Comparison of ENCODE assay signal across 17 cellular contexts in the genomic region with DNA sequence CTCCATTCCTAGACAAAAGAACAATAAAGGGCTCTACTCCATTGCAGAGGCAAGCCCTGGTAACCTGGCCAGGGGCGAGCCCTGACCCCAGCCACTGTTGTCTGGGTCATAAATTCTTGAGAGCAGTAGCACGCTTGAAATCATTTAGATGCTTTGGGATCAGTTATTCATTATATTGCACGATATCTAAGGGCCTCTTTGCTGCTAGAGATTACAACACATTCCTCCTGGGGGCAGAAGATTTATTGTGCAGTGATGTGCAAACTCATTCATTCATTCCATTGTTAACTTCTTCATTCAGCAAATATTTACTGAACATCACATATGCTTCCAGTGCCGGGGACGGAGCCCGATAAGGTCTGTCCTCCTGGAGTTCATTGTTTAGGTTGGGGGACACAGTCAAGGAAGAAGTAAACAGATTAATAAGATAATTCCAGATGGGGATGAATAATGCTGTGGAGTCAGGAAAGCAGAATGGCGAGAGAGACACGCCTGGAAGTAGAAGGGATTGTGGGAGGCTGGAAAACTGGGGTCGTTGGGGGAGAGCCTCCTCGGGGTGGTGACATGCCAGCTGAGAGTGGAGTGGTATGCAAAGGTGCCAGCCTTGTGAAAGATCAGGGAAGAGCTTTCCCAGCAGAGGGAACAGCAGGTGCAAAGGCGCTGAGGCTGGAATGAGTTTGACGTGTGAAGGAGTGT. TPM values are rescaled to one million over a fixed set of nuclear protein-coding genes. Genes with fewer than 3 reads are reported as not detected.
DNase-seq lines count a peak whose midpoint lies in the region; ATAC-seq and TF ChIP-seq lines count a peak whose summit lies in the region.
"Had no signal": no experiment of that assay in that cellular context is flagged by ENCODE, and none has a peak within 500 bp of the region (broad histone marks: within the 10 kb centered on the region; RNA-seq: fewer than 3 reads in every experiment).

No MANE protein-coding gene starts in this region.

- dilution Hi-C loops in mammary epithelial cell (cut with HindIII; ENCODE audit: low sequenced_read_pairs): no loop called here

- no peaks in the 10 kb centered on the region for H3K9me3 Mint-ChIP-seq in MCF 10A (ENCODE audit: unreplicated experiment)
- no peaks in the 10 kb centered on the region for H3K9me3 Mint-ChIP-seq in activated T-helper 17 cell treated with anti-CD3 and anti-CD28 coated beads, Interleukin-2, amount 50 U/mL, for 72 hours
- no peaks in the 10 kb centered on the region for H3K9me3 Mint-ChIP-seq in activated CD4-positive, alpha-beta memory T cell treated with anti-CD3 and anti-CD28 coated beads for 36 hours
- H3K9me3 Mint-ChIP-seq: CD8-positive, alpha-beta memory T cell; IgD-negative memory B cell had no signal

- POLR2A ChIA-PET in MCF 10A (lab: Yijun Ruan, JAX): no interaction called here
- POLR2A ChIA-PET in activated CD4-positive, alpha-beta memory T cell treated with anti-CD3 and anti-CD28 coated beads for 36 hours (lab: Charles Lee): no interaction called here

- CTCF ChIA-PET in MCF 10A (lab: Yijun Ruan, JAX): interaction anchor here (0.7 kb wide), 1 partner anchor 8 kb away, joined by 3 read pairs; no protein-coding TSS in a partner anchor
- CTCF ChIA-PET in mammary epithelial cell (lab: Charles Lee; ENCODE audit: low non-redundant PET): no interaction called here
- CTCF ChIA-PET in activated CD4-positive, alpha-beta memory T cell treated with anti-CD3 and anti-CD28 coated beads for 36 hours (lab: Charles Lee): no interaction called here

- H3K4me1 Mint-ChIP-seq in MCF 10A (ENCODE audit: insufficient read depth, unreplicated experiment): no peaks in the 10 kb centered on the region
- H3K4me1 Mint-ChIP-seq in activated T-helper 17 cell treated with anti-CD3 and anti-CD28 coated beads, Interleukin-2, amount 50 U/mL, for 72 hours: no peaks in the 10 kb centered on the region
- H3K4me1 Mint-ChIP-seq in activated CD4-positive, alpha-beta memory T cell treated with anti-CD3 and anti-CD28 coated beads for 36 hours (ENCODE audit: low read depth): no peaks in the 10 kb centered on the region

- H3K9ac ChIP-seq in mammary epithelial cell (ENCODE audit: insufficient read depth, low read length): no peak overlapping the region
- peak overlapping the region; percentile 6 to 14 for H3K9ac ChIP-seq in mucosa of rectum (ENCODE audit: low read depth in 1 of 2, low read length in 2 of 2)

- H3K27me3 ChIP-seq in mammary epithelial cell (ENCODE audit: insufficient read depth, low read length) (no peaks in the 10 kb centered on the region), mucosa of rectum (ENCODE audit: control insufficient read depth in 2 of 2, insufficient read depth in 2 of 2, low read length in 2 of 2) (no peaks in the 10 kb centered on the region)
- H3K27me3 ChIP-seq: tibial artery had no signal

- H3K4me2 ChIP-seq in mammary epithelial cell (ENCODE audit: insufficient read depth, low read depth, low read length): no peak overlapping the region

- no peak for ATAC-seq in activated T-helper 17 cell treated with anti-CD3 and anti-CD28 coated beads, Interleukin-2, amount 50 U/mL, for 72 hours (replicated peaks)

- TF ChIP-seq CTCF in MCF 10A (IDR thresholded peaks at IDR 0.05; ENCODE audit: unreplicated experiment): no peak
- no peak for TF ChIP-seq CTCF in mammary epithelial cell (conservative IDR thresholded peaks at IDR 0.05 in 1 of 2, IDR thresholded peaks at IDR 0.05 in 1 of 2; ENCODE audit: extremely low read depth in 1 of 2, insufficient read depth in 1 of 2, low read depth in 1 of 2, low read length in 2 of 2)

- DNase-seq in MCF 10A (ENCODE audit: unreplicated experiment): no peak
- DNase-seq in mammary epithelial cell: no peak
- DNase-seq in SW480 (ENCODE audit: low spot score): peak; percentile 41
- no peak for DNase-seq in cardiac septum (ENCODE audit: low spot score)
- DNase-seq in anterior cingulate cortex (lab: John Stamatoyannopoulos, UW): no peak
- DNase-seq in activated CD4-positive, alpha-beta memory T cell treated with anti-CD3 and anti-CD28 coated beads for 36 hours: no peak
- DNase-seq: CD8-positive, alpha-beta memory T cell; erythroblast; islet precursor cell had no signal

- H3K27ac ChIP-seq in mammary epithelial cell (ENCODE audit: insufficient read depth, low read depth, low read length): no peak overlapping the region
- H3K27ac ChIP-seq in mucosa of rectum (ENCODE audit: low read depth in 2 of 2, low read length in 2 of 2): peak overlapping the region; percentile 77 to 78
- H3K27ac ChIP-seq: coronary artery, tibial artery had no signal

- H3K4me3 ChIP-seq in mammary epithelial cell (replicated peaks in 1 of 3; ENCODE audit: insufficient read depth in 1 of 3, low read depth in 2 of 3, low read length in 3 of 3) (no peak overlapping the region), mucosa of rectum (ENCODE audit: low read length in 2 of 2) (peak overlapping the region; percentile 39 to 44)
- H3K4me3 ChIP-seq: coronary artery, tibial artery had no signal

- H2AFZ ChIP-seq in mammary epithelial cell (ENCODE audit: low read depth, low read length): no peak overlapping the region

- intact Hi-C loops in MCF 10A (cut with micrococcal nuclease): no loop called here
- intact Hi-C loops in mammary epithelial cell (cut with micrococcal nuclease): no loop called here
- intact Hi-C loops in cardiac septum (cut with DNase I): no loop called here
- intact Hi-C loops in activated CD4-positive, alpha-beta memory T cell treated with anti-CD3 and anti-CD28 coated beads for 36 hours (cut with micrococcal nuclease): no loop called here

- H3K4me1 ChIP-seq in mammary epithelial cell (ENCODE audit: insufficient read depth, low read length): peaks cover 5% of the 10 kb centered on the region
- H3K4me1 ChIP-seq in mucosa of rectum (ENCODE audit: control insufficient read depth in 2 of 2, insufficient read depth in 2 of 2, low read length in 2 of 2): peaks cover 29 to 74% of the 10 kb centered on the region in 2 donors
- H3K4me1 ChIP-seq: tibial artery had no signal

- H3K27me3 Mint-ChIP-seq in MCF 10A (ENCODE audit: insufficient read depth, unreplicated experiment): no peaks in the 10 kb centered on the region
- H3K27me3 Mint-ChIP-seq in activated T-helper 17 cell treated with anti-CD3 and anti-CD28 coated beads, Interleukin-2, amount 50 U/mL, for 72 hours: no peaks in the 10 kb centered on the region
- H3K27me3 Mint-ChIP-seq in activated CD4-positive, alpha-beta memory T cell treated with anti-CD3 and anti-CD28 coated beads for 36 hours: no peaks in the 10 kb centered on the region
- H3K27me3 Mint-ChIP-seq: CD8-positive, alpha-beta memory T cell; IgD-negative memory B cell had no signal

- H3K36me3 ChIP-seq in mammary epithelial cell (ENCODE audit: insufficient read depth, low read length): no peaks in the 10 kb centered on the region
- H3K36me3 ChIP-seq in mucosa of rectum (ENCODE audit: control insufficient read depth in 2 of 2, insufficient read depth in 2 of 2, low read length in 2 of 2): peaks cover 0 to 2% of the 10 kb centered on the region in 2 donors
- H3K36me3 ChIP-seq: tibial artery had no signal

- no peaks in the 10 kb centered on the region for H4K20me1 ChIP-seq in mammary epithelial cell (ENCODE audit: insufficient read depth, low read length)

- H3K36me3 Mint-ChIP-seq in MCF 10A (ENCODE audit: insufficient read depth, unreplicated experiment): no peaks in the 10 kb centered on the region
- H3K36me3 Mint-ChIP-seq in activated T-helper 17 cell treated with anti-CD3 and anti-CD28 coated beads, Interleukin-2, amount 50 U/mL, for 72 hours (ENCODE audit: low read depth): no peaks in the 10 kb centered on the region
- H3K36me3 Mint-ChIP-seq in activated CD4-positive, alpha-beta memory T cell treated with anti-CD3 and anti-CD28 coated beads for 36 hours: peaks cover 3% of the 10 kb centered on the region

- peak overlapping the region; percentile 13 for H3K27ac Mint-ChIP-seq in MCF 10A (ENCODE audit: low read depth, unreplicated experiment)
- no peak overlapping the region for H3K27ac Mint-ChIP-seq in activated T-helper 17 cell treated with anti-CD3 and anti-CD28 coated beads, Interleukin-2, amount 50 U/mL, for 72 hours
- no peak overlapping the region for H3K27ac Mint-ChIP-seq in activated CD4-positive, alpha-beta memory T cell treated with anti-CD3 and anti-CD28 coated beads for 36 hours

- in situ Hi-C loops in mammary epithelial cell (cut with MboI; ENCODE audit: low sequenced_read_pairs in 2 of 2): no loop called here

- 74% methylated on average over 10 of the region's 12 CpGs for WGBS in mammary epithelial cell (ENCODE audit: low coverage, missing lambda C conversion rate)

- BruUV-seq in MCF 10A (replicated peaks; lab: Mats Ljungman, UMichigan) (no TSS peak), mammary epithelial cell (replicated peaks; lab: Mats Ljungman, UMichigan) (no TSS peak)

- no peak overlapping the region for H3K4me3 Mint-ChIP-seq in MCF 10A (ENCODE audit: unreplicated experiment)
- H3K4me3 Mint-ChIP-seq in activated T-helper 17 cell treated with anti-CD3 and anti-CD28 coated beads, Interleukin-2, amount 50 U/mL, for 72 hours: no peak overlapping the region
- H3K4me3 Mint-ChIP-seq in activated CD4-positive, alpha-beta memory T cell treated with anti-CD3 and anti-CD28 coated beads for 36 hours: no peak overlapping the region
- H3K4me3 Mint-ChIP-seq: CD8-positive, alpha-beta memory T cell; IgD-negative memory B cell had no signal

- no peaks in the 10 kb centered on the region for H3K9me3 ChIP-seq in mammary epithelial cell (replicated peaks; ENCODE audit: insufficient read depth, low read length)
- no peaks in the 10 kb centered on the region for H3K9me3 ChIP-seq in mucosa of rectum (ENCODE audit: control insufficient read depth in 2 of 2, low read length in 2 of 2)
- H3K9me3 ChIP-seq: tibial artery had no signal

- H3K79me2 ChIP-seq in mammary epithelial cell (ENCODE audit: insufficient read depth, low read length): peaks cover 69% of the 10 kb centered on the region

RNA-seq across cellular contexts. Expression of a gene that starts 35.0 kb away (rescaled TPM):
- 36.0 and 36.9 TPM in 2 replicates for total RNA-seq in MCF 10A (2022)
- 10 to 100 TPM; 29.3 to 38.5 TPM for total RNA-seq in mammary epithelial cell
- 8.5 TPM for polyA plus RNA-seq in mammary epithelial cell
- polyA minus RNA-seq in mammary epithelial cell: 52.1 TPM
- total RNA-seq in cardiac septum: 14.0 TPM
- 10 to 100 TPM; 19.5 to 21.4 TPM for total RNA-seq in activated T-helper 17 cell treated with anti-CD3 and anti-CD28 coated beads, Interleukin-2, amount 50 U/mL, for 72 hours
- total RNA-seq in activated CD4-positive, alpha-beta memory T cell treated with anti-CD3 and anti-CD28 coated beads for 36 hours: 10 to 100 TPM; 10.3 to 12.1 TPM

RNA-seq across cellular contexts. Expression of a gene that starts 35.6 kb away (rescaled TPM):
- total RNA-seq in MCF 10A (2022) (not detected in 2 replicates), mammary epithelial cell (not detected), cardiac septum (not detected)
- polyA plus RNA-seq in mammary epithelial cell: not detected
- not detected for polyA minus RNA-seq in mammary epithelial cell
- not detected for total RNA-seq in activated T-helper 17 cell treated with anti-CD3 and anti-CD28 coated beads, Interleukin-2, amount 50 U/mL, for 72 hours
- not detected for total RNA-seq in activated CD4-positive, alpha-beta memory T cell treated with anti-CD3 and anti-CD28 coated beads for 36 hours
- total RNA-seq: astrocyte; CD8-positive, alpha-beta memory T cell; myocyte; T-helper 2 cell treated with Interferon-gamma antibody and Interleukin-4, amounts not matched to agents 100 ng/mL and 5 ng/mL, for 36 hours had no signal
- polyA plus RNA-seq: CD8-positive, alpha-beta memory T cell; IgD-negative memory B cell had no signal

Comparison
In these comparisons a context has a peak if more than half of its experiments do, and no peak if none do; other contexts are left out.
1. H3K4me3 ChIP-seq: peak in mucosa of rectum (2 of 2); none in mammary epithelial cell (0 of 3).